Comparison of ENCODE assay signal across 8 cellular contexts in the genomic region with DNA sequence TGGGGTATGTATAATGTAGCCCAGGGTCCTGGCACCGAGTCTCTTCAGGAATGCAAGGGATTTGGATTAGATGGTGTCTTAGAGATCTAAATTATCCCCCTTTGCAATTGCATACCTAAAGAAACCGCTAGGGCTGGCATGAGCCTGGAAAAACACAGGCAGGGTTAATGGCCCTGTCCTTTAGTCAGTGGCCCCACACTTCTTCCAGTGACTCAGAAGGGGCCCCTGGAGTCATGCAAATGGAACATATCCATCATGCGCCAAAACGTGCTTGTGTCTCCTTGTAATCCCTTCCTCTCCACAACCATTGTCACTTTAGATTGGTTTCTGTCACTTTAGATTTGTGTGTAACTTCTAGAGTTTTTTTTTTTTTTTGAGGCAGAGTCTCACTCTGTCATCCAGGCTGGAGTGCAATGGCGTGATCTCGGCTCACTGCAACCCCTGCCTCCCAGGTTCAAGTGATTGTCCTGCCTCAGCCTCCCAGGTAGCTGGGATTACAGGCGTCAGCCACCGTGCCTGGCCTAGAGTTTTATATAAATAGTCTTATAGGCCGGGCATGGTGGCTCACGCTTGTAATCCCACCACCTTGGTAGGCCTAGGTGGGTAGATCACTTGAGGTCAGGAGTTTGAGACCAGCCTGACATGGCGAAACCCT. TPM values are rescaled to one million over a fixed set of nuclear protein-coding genes. Genes with fewer than 3 reads are reported as not detected.
DNase-seq lines count a peak whose midpoint lies in the region; ATAC-seq and TF ChIP-seq lines count a peak whose summit lies in the region.

No MANE protein-coding gene starts in this region.

- peak; percentile 4 for ATAC-seq in CD4-positive, alpha-beta T cell (ENCODE audit: poor library complexity)
- peak; percentile 10 for ATAC-seq in RWPE2 (ENCODE audit: low read depth)

- H2BK15ac ChIP-seq in H9 (ENCODE audit: low read depth, low read length): no peak overlapping the region

- H2BK120ac ChIP-seq in H9 (ENCODE audit: low read depth, low read length, poor library complexity, severe bottlenecking): no peak overlapping the region

- H3K9me3 Mint-ChIP-seq in CD4-positive, alpha-beta T cell: no peaks in the 10 kb centered on the region
- no peaks in the 10 kb centered on the region for H3K9me3 Mint-ChIP-seq in H9

- no peak for TF ChIP-seq EP300 in neural cell (conservative IDR thresholded peaks at IDR 0.05; ENCODE audit: poor library complexity, severe bottlenecking)

- H3K27ac ChIP-seq in CD4-positive, alpha-beta T cell (ENCODE audit: low read depth, low read length): peak overlapping the region; percentile 90
- H3K27ac ChIP-seq in H9 (ENCODE audit: insufficient read length, low read depth, low read length) (no peak overlapping the region), RWPE2 (ENCODE audit: poor library complexity, severe bottlenecking) (peak overlapping the region; percentile 42), dorsolateral prefrontal cortex (peak overlapping the region in 22 of 59 donors; percentile 21 to 79 (median 56)), neural cell (ENCODE audit: low read length) (no peak overlapping the region)

- CTCF ChIA-PET in CD4-positive, alpha-beta T cell (lab: Charles Lee): no interaction called here

- no peak overlapping the region for H3K4ac ChIP-seq in H9 (ENCODE audit: low read depth, low read length)

- peaks cover 4% of the 10 kb centered on the region for H3K23me2 ChIP-seq in H9 (ENCODE audit: insufficient read length, low read depth, low read length, poor library complexity, severe bottlenecking)

- no peak overlapping the region for H3K23ac ChIP-seq in H9 (ENCODE audit: insufficient read length, low read depth, low read length)

- H3K18ac ChIP-seq in H9 (ENCODE audit: insufficient read length, low read depth, low read length): no peak overlapping the region

- H2BK20ac ChIP-seq in H9 (ENCODE audit: low read depth, low read length, poor library complexity, severe bottlenecking): no peak overlapping the region

- H3K36me3 ChIP-seq in RWPE2 (ENCODE audit: low read depth) (no peaks in the 10 kb centered on the region), neural cell (ENCODE audit: insufficient read depth, low read length) (no peaks in the 10 kb centered on the region)

- H3K9me3 ChIP-seq in CD4-positive, alpha-beta T cell (ENCODE audit: control insufficient read depth, low read length): no peaks in the 10 kb centered on the region
- H3K9me3 ChIP-seq in H9 (ENCODE audit: control insufficient read depth, low read depth, low read length) (no peaks in the 10 kb centered on the region), RWPE2 (ENCODE audit: severe bottlenecking) (no peaks in the 10 kb centered on the region), neural cell (ENCODE audit: low read length) (no peaks in the 10 kb centered on the region)

- H4K5ac ChIP-seq in H9 (ENCODE audit: insufficient read length, low read depth, low read length): no peak overlapping the region

- H3F3A ChIP-seq in neural cell (ENCODE audit: insufficient read depth, low read length, poor library complexity, severe bottlenecking): no peaks in the 10 kb centered on the region

- H3K14ac ChIP-seq in H9 (ENCODE audit: insufficient read depth, low read length): no peak overlapping the region

- H4K91ac ChIP-seq in H9 (ENCODE audit: insufficient read length, low read depth, low read length): no peak overlapping the region

- WGBS in H9 (ENCODE audit: extremely low coverage, insufficient read length, low lambda C conversion rate): no CpG with 5 or more reads among the region's 11 CpGs

- no peak overlapping the region for H2BK5ac ChIP-seq in H9 (ENCODE audit: insufficient read length, low read length)

- H3T11ph ChIP-seq in H9 (ENCODE audit: low read length): no peak overlapping the region

- H3K27ac Mint-ChIP-seq in CD4-positive, alpha-beta T cell: peak overlapping the region; percentile 96
- peak overlapping the region; percentile 68 to 92 (median 91); a peak in 5 of 7 replicates for H3K27ac Mint-ChIP-seq in H9

- H2BK12ac ChIP-seq in H9 (ENCODE audit: insufficient read length, low read depth, low read length): no peak overlapping the region

- H3K4me3 ChIP-seq in RWPE2 (ENCODE audit: severe bottlenecking) (peak overlapping the region; percentile 77), dorsolateral prefrontal cortex (peak overlapping the region in 58 of 59 donors; percentile 47 to 85 (median 74)), neural cell (ENCODE audit: low read length) (peak overlapping the region; percentile 75)

- no peak for DNase-seq in CD4-positive, alpha-beta T cell
- DNase-seq in H9 (no peak), RWPE2 (ENCODE audit: low spot score) (no peak), dorsolateral prefrontal cortex (peak in 1 of 10 donors; percentile 10), DMS79 (lab: John Stamatoyannopoulos, UW) (no peak), NCI-H2171 treated with DMSO at 0.1 percent for 48 hours (lab: John Stamatoyannopoulos, UW) (no peak)
- DNase-seq in activated CD4-positive, CD25-positive, alpha-beta regulatory T cell treated with anti-CD3 and anti-CD28 coated beads, Interleukin-2, amount 50 U/mL, for 72 hours: no peak

- peaks cover 19% of the 10 kb centered on the region for H3K4me1 Mint-ChIP-seq in CD4-positive, alpha-beta T cell (ENCODE audit: low read depth)
- H3K4me1 Mint-ChIP-seq in H9: peaks cover 0 to 5% of the 10 kb centered on the region in 2 experiments; a peak in 1 of 4 replicates

- no peak for TF ChIP-seq RAD21 in neural cell (conservative IDR thresholded peaks at IDR 0.05)

- no peaks in the 10 kb centered on the region for H3K79me2 ChIP-seq in H9 (ENCODE audit: insufficient read depth, low read length)
- no peaks in the 10 kb centered on the region for H3K79me2 ChIP-seq in neural cell (replicated peaks; ENCODE audit: insufficient read depth, low read length)

- H3K9ac ChIP-seq in H9 (ENCODE audit: extremely low read depth, insufficient read length, low read length) (peak overlapping the region; percentile 64), neural cell (ENCODE audit: low read length) (peak overlapping the region; percentile 74)

- H3K4me1 ChIP-seq in H9 (ENCODE audit: insufficient read depth, low read length) (no peaks in the 10 kb centered on the region), RWPE2 (ENCODE audit: insufficient read depth, poor library complexity, severe bottlenecking) (no peaks in the 10 kb centered on the region)

- intact Hi-C loops in CD4-positive, alpha-beta T cell (cut with DNase I, micrococcal nuclease): no loop called here
- intact Hi-C loops in dorsolateral prefrontal cortex (cut with DNase I): no loop called here

- no peak overlapping the region for H3K56ac ChIP-seq in H9 (ENCODE audit: insufficient read length, low read depth, low read length)

- H3K27me3 ChIP-seq in CD4-positive, alpha-beta T cell (ENCODE audit: control insufficient read depth, insufficient read depth, low read length): no peaks in the 10 kb centered on the region
- H3K27me3 ChIP-seq in H9 (ENCODE audit: insufficient read depth, low read length): no peaks in the 10 kb centered on the region
- H3K27me3 ChIP-seq in RWPE2 (ENCODE audit: insufficient read depth, poor library complexity, severe bottlenecking): no peaks in the 10 kb centered on the region
- no peaks in the 10 kb centered on the region for H3K27me3 ChIP-seq in dorsolateral prefrontal cortex
- no peaks in the 10 kb centered on the region for H3K27me3 ChIP-seq in neural cell (ENCODE audit: insufficient read depth, low read depth, low read length)

- no peaks in the 10 kb centered on the region for H4K20me1 ChIP-seq in H9 (ENCODE audit: control insufficient read depth, insufficient read depth, insufficient read length)
- H4K20me1 ChIP-seq in neural cell (ENCODE audit: insufficient read depth): no peaks in the 10 kb centered on the region

- no peaks in the 10 kb centered on the region for H3K9me2 ChIP-seq in neural cell (ENCODE audit: insufficient read depth, low read length)

- H3K79me1 ChIP-seq in H9 (ENCODE audit: insufficient read depth, low read depth, low read length, poor library complexity, severe bottlenecking): no peaks in the 10 kb centered on the region

- no peak overlapping the region for H4K8ac ChIP-seq in H9 (replicated peaks; ENCODE audit: insufficient read length, low read depth, low read length)

- POLR2A ChIA-PET in CD4-positive, alpha-beta T cell (lab: Charles Lee): no interaction called here

- H3K4me3 Mint-ChIP-seq in CD4-positive, alpha-beta T cell: peak overlapping the region; percentile 92
- peak overlapping the region; percentile 95 to 99 for H3K4me3 Mint-ChIP-seq in H9

- H3K4me2 ChIP-seq in H9 (ENCODE audit: insufficient read depth, insufficient read length, low read length) (peak overlapping the region; percentile 72), neural cell (ENCODE audit: low read length) (peak overlapping the region; percentile 99)

- H2AFZ ChIP-seq in H9 (ENCODE audit: low read length): no peak overlapping the region
- peak overlapping the region; percentile 98 for H2AFZ ChIP-seq in neural cell (ENCODE audit: low read depth, low read length)

- TF ChIP-seq CTCF in CD4-positive, alpha-beta T cell (IDR thresholded peaks at IDR 0.05): no peak
- TF ChIP-seq CTCF in H9 (conservative IDR thresholded peaks at IDR 0.05): 0 out of 3 replicates have a peak, but pooled peaks have one; percentile 31
- no peak for TF ChIP-seq CTCF in RWPE2 (IDR thresholded peaks at IDR 0.05; ENCODE audit: poor library complexity, severe bottlenecking)
- no peak for TF ChIP-seq CTCF in dorsolateral prefrontal cortex (IDR thresholded peaks at IDR 0.05 in 54 of 56, conservative IDR thresholded peaks at IDR 0.05 in 2 of 56; ENCODE audit: low read depth in 1 of 56, partially characterized antibody in 56 of 56)
- no peak for TF ChIP-seq CTCF in neural cell (IDR thresholded peaks at IDR 0.05; ENCODE audit: poor library complexity, severe bottlenecking)

- peaks cover 6% of the 10 kb centered on the region for H3K36me3 Mint-ChIP-seq in CD4-positive, alpha-beta T cell (ENCODE audit: low read depth)
- no peaks in the 10 kb centered on the region for H3K36me3 Mint-ChIP-seq in H9 (ENCODE audit: insufficient read depth in 1 of 3, low read depth in 3 of 3)

- no peaks in the 10 kb centered on the region for H3K27me3 Mint-ChIP-seq in CD4-positive, alpha-beta T cell
- no peaks in the 10 kb centered on the region; the same call in 1 of the 2 replicates for H3K27me3 Mint-ChIP-seq in H9 (ENCODE audit: low read depth)

- H2AK5ac ChIP-seq in H9 (ENCODE audit: insufficient read length, low read length): no peak overlapping the region

TF ChIP-seq in neural cell, 6 proteins besides CTCF, POLR2A, EP300 and RAD21 (continues in another document):
- TF ChIP-seq MXI1 (conservative IDR thresholded peaks at IDR 0.05; ENCODE audit: poor library complexity, severe bottlenecking): no peak
- no peak for TF ChIP-seq POLR2AphosphoS5 (IDR thresholded peaks at IDR 0.05)

RNA-seq across cellular contexts. Expression of a gene that starts 8.7 kb away (rescaled TPM):
- total RNA-seq in CD4-positive, alpha-beta T cell: under 1 TPM; 0.56 to 0.69 TPM
- total RNA-seq in H9 (2021) (159 and 165 TPM in 2 replicates), dorsolateral prefrontal cortex (under 1 TPM in 26 of 120 experiments, not detected in 94; 0.18 to 0.79 (median 0.25) TPM)
- polyA plus RNA-seq in neural cell: not detected in 2 replicates
- polyA minus RNA-seq in neural cell: 0.35 and 0.49 TPM in 2 replicates

Comparison
In these comparisons a context has a peak if more than half of its experiments do, and no peak if none do; other contexts are left out.
1. H3K27ac ChIP-seq: peak in CD4-positive, alpha-beta T cell (single experiment) and RWPE2 (single experiment); none in H9 (single experiment) and neural cell (single experiment).
2. RNA of a gene that starts 8.7 kb away (total RNA-seq): 159 to 165 TPM in H9; 0.56 to 0.69 TPM in CD4-positive, alpha-beta T cell and 0.18 to 0.79 TPM in dorsolateral prefrontal cortex; every median in the first group is over 10 times any median in the second.
3. Peak in every context shown above with its lines, with median percentiles within 50 percentile points of each other: H3K4me3 ChIP-seq.